ENCODE assay signal across 8 cellular contexts in the genomic region with DNA sequence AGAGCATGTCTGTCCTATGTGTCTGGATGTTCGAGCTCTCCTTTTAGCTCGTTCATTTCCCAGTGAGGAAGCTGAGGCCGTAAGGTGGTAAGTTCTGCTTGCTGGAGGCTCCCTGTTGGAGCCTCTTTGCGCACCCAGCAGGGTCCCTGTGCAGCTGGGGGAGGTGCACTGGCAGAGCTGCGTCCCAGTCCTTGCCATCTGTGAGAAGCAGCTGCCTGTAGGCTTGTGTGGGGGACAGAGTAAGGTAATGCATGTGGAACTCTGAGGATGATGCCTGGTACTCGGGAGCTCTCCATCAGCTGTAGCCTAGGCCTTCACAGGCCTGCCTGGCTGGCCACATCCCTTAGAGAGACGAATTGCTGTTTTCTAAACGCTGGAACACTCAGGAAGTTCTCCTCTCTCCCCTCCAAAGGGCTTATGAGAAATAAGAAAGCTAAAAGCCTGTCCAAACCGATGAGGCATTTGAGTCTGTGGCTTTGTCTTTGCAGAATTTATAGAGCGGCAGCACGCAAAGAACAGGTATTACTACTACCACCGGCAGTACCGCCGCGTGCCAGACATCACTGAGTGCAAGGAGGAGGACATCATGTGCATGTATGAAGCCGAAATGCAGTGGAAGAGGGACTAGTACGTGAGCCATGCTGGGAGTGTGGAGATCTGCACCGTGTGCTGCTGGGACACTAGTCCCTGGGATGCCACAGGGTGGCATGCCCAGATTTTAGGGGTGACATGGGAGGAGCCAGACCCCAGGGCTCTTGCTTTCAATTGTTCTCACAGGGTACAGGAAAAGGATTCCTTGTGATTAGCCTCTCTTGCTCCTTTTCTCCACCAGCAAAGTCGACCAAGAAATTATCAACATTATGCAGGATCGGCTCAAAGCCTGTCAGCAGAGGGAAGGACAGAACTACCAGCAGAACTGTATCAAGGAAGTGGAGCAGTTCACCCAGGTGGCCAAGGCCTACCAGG. TPM values are rescaled to one million over a fixed set of nuclear protein-coding genes. Genes with fewer than 3 reads are reported as not detected.
A peak's percentile ranks its signal among the peaks of the same experiment; 100 is the strongest.
DNase-seq lines count a peak whose midpoint lies in the region; ATAC-seq, FAIRE-seq and TF ChIP-seq lines count a peak whose summit lies in the region.

No MANE protein-coding gene starts in this region.

- H3K4me3 Mint-ChIP-seq in nephron: peak overlapping the region; percentile 94 to 96 (median 96)

- TF ChIP-seq POLR2A in breast epithelium (IDR thresholded peaks at IDR 0.05): no peak

- TF ChIP-seq CTCF in breast epithelium (IDR thresholded peaks at IDR 0.05): no peak
- no peak for TF ChIP-seq CTCF in nephron (IDR thresholded peaks at IDR 0.05; ENCODE audit: unreplicated experiment in 3 of 3)
- TF ChIP-seq CTCF in left lung (IDR thresholded peaks at IDR 0.05): no peak

- peak; percentile 44 for DNase-seq in COR-L47 (lab: John Stamatoyannopoulos, UW)
- peak; percentile 46 for DNase-seq in HS-5 (ENCODE audit: low read depth)
- peak; percentile 58 for DNase-seq in SHP77 treated with DMSO at 0.1 percent for 48 hours (lab: John Stamatoyannopoulos, UW)
- no peak for DNase-seq in breast epithelium (ENCODE audit: low spot score in 2 of 2)
- no peak for DNase-seq in left lung
- DNase-seq in pons (ENCODE audit: low spot score): no peak
- no peak for DNase-seq in HTR-8/SVneo (ENCODE audit: insufficient read length, low spot score)

- H3K27me3 Mint-ChIP-seq in nephron (ENCODE audit: low read depth): peaks cover 6% of the 10 kb centered on the region

- intact Hi-C loops in breast epithelium (cut with DNase I; ENCODE audit: low total_unique reads) (no loop called here), left lung (cut with DNase I) (no loop called here)

- H3K4me3 ChIP-seq in breast epithelium (peak overlapping the region in 2 of 3 donors; percentile 79 to 85), left lung (peak overlapping the region in 1 of 2 donors; percentile 90)

- peaks cover 30% of the 10 kb centered on the region for H3K36me3 Mint-ChIP-seq in nephron (ENCODE audit: low read depth)

- peak overlapping the region; percentile 59 to 88 (median 73) for H3K27ac Mint-ChIP-seq in nephron

- H3K4me1 ChIP-seq in breast epithelium: peaks cover 5 to 15% of the 10 kb centered on the region in 2 donors
- peaks cover 29 to 55% of the 10 kb centered on the region in 2 donors for H3K4me1 ChIP-seq in left lung

- H3K9me3 ChIP-seq in breast epithelium: no peaks in the 10 kb centered on the region
- no peaks in the 10 kb centered on the region for H3K9me3 ChIP-seq in left lung

- H3K27me3 ChIP-seq in breast epithelium (no peaks in the 10 kb centered on the region), left lung (no peaks in the 10 kb centered on the region)

- ATAC-seq in left lung: no peak

- H3K9me3 Mint-ChIP-seq in nephron: no peaks in the 10 kb centered on the region

- peaks cover 27% of the 10 kb centered on the region for H3K4me1 Mint-ChIP-seq in nephron

- H3K36me3 ChIP-seq in breast epithelium (no peaks in the 10 kb centered on the region), left lung (peaks cover 0 to 29% of the 10 kb centered on the region in 2 donors)

- H3K27ac ChIP-seq in breast epithelium (no peak overlapping the region), left lung (peak overlapping the region in 1 of 2 donors; percentile 84)

- FAIRE-seq in HTR-8/SVneo (lab: Jason Lieb, UNC): no peak

RNA-seq across cellular contexts. Expression of a gene that starts 1.6 kb away (rescaled TPM):
- 100 to 1,000 TPM; 114 to 233 (median 144) TPM for total RNA-seq in breast epithelium
- 100 to 1,000 TPM in 1 of 2 donors, 10 to 100 TPM in 1; 97.8 to 102 TPM for total RNA-seq in left lung

RNA-seq across cellular contexts. Expression of a gene that starts 3.7 kb away (rescaled TPM):
- total RNA-seq in breast epithelium (1,000 to 10,000 TPM; 1,340 to 2,607 (median 1,661) TPM), left lung (1,000 to 10,000 TPM; 1,832 to 2,162 TPM)

RNA-seq across cellular contexts. Expression of a gene that starts 5.7 kb away (rescaled TPM):
- under 1 TPM in 1 of 3 donors, not detected in 2; 0.98 TPM for total RNA-seq in breast epithelium
- total RNA-seq in left lung: not detected

RNA-seq across cellular contexts. Expression of a gene that starts 6.5 kb away (rescaled TPM):
- total RNA-seq in breast epithelium: not detected
- total RNA-seq in left lung: under 1 TPM in 1 of 2 donors, not detected in 1; 0.13 TPM

RNA-seq across cellular contexts. Expression of a gene that starts 10.9 kb away (rescaled TPM):
- total RNA-seq in breast epithelium (10 to 100 TPM; 32.9 to 42.3 (median 33.1) TPM), left lung (10 to 100 TPM; 25.8 to 30.9 TPM)

Comparison
In these comparisons a context has a peak if more than half of its experiments do, and no peak if none do; other contexts are left out.
1. DNase-seq: peak in COR-L47 (single experiment), HS-5 (single experiment) and SHP77 treated with DMSO at 0.1 percent for 48 hours (single experiment); none in breast epithelium (0 of 2), left lung (0 of 2), pons (single experiment) and HTR-8/SVneo (single experiment).